22 cellular contexts compared by ENCODE assay signal in genomic region chr4:53830511-53830910, GRCh38.
"Had no signal": no experiment of that assay in that cellular context is flagged by ENCODE, and none has a peak within 500 bp of the region (broad histone marks: within the 10 kb centered on the region; RNA-seq: fewer than 3 reads in every experiment).

No MANE protein-coding gene starts in this region.

- H3K27ac ChIP-seq: body of pancreas, parathyroid adenoma, suprapubic skin, tibial nerve had no signal

- H3K4me1 ChIP-seq: body of pancreas, parathyroid adenoma, suprapubic skin, tibial nerve had no signal

- H2AFZ ChIP-seq: parathyroid adenoma had no signal

- H3K4me3 ChIP-seq: body of pancreas, suprapubic skin, tibial nerve had no signal

- H3K79me2 ChIP-seq: parathyroid adenoma had no signal

- H3K27me3 ChIP-seq: body of pancreas, suprapubic skin, tibial nerve had no signal

- ATAC-seq: activated CD4-positive, CD25-positive, alpha-beta regulatory T cell treated with anti-CD3 and anti-CD28 coated beads, Interleukin-2, amount 50 U/mL, for 24 hours; activated CD8-positive, alpha-beta memory T cell treated with anti-CD3 and anti-CD28 coated beads, Interleukin-2, amount 10 ng/mL, durations not matched to agents 7 days and 5 days; activated CD8-positive, alpha-beta T cell treated with anti-CD3 and anti-CD28 coated beads for 36 hours; activated naive CD8-positive, alpha-beta T cell treated with anti-CD3 and anti-CD28 coated beads, Interleukin-2, amount 50 U/mL, for 24 hours; body of pancreas; left ventricle myocardium superior; right cardiac atrium; stimulated activated effector memory CD8-positive, alpha-beta T cell treated with anti-CD3 and anti-CD28 coated beads, Interleukin-12 subunit alpha, Interleukin-12 subunit beta, amount 100 ng/mL, for 72 hours; stimulated activated naive CD8-positive, alpha-beta T cell treated with anti-CD3 and anti-CD28 coated beads, Interleukin-15, amount 100 ng/mL, for 72 hours had no signal

- H3K9ac ChIP-seq: parathyroid adenoma had no signal

- DNase-seq: activated CD4-positive, alpha-beta T cell treated with anti-CD3 and anti-CD28 coated beads, Interleukin-2, amount 10 ng/mL, durations not matched to agents 24 days and 14 days; activated CD8-positive, alpha-beta memory T cell treated with anti-CD3 and anti-CD28 coated beads, Interleukin-2, amount 10 ng/mL, durations not matched to agents 7 days and 5 days; activated CD8-positive, alpha-beta T cell treated with anti-CD3 and anti-CD28 coated beads for 36 hours; activated gamma-delta T cell; activated naive CD4-positive, alpha-beta T cell treated with anti-CD3 and anti-CD28 coated beads, Interleukin-2, amount 50 U/mL, for 16 hours; activated naive CD8-positive, alpha-beta T cell treated with anti-CD3 and anti-CD28 coated beads, Interleukin-2, amount 50 U/mL, for 24 hours; body of pancreas; effector CD4-positive, alpha-beta T cell; foreskin melanocyte; hippocampal formation; left ventricle myocardium superior; mammary epithelial cell; naive B cell; nucleus accumbens; right cardiac atrium; stimulated activated CD4-positive, alpha-beta T cell treated with anti-CD3 and anti-CD28 coated beads, Interleukin-1b, Interleukin-23, amount 100 ng/mL, for 48 hours; stimulated activated naive CD8-positive, alpha-beta T cell treated with anti-CD3 and anti-CD28 coated beads, Interleukin-15, amount 100 ng/mL, for 72 hours had no signal

- H3K36me3 ChIP-seq: suprapubic skin, tibial nerve had no signal
